11 cellular contexts compared by ENCODE assay signal in the genomic region with DNA sequence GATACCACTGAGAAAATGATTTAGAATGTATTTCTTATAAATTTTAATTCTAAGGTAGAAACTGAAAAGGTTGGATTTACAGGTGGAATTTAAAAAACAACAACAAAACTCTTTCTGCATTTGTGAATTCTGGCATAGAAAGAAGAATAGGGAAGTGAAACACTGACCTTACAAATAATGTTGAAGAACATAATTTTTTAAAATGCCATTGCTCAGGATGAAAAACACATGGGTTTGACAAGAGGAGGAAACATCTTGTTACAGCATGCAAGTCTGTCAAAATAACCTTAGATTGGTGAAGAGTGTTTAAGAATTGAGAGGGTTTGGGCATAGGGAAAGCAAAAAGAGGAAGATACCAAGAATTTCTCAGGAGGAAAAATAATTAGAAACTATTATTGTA.
DNase-seq lines count a peak whose midpoint lies in the region; ATAC-seq and TF ChIP-seq lines count a peak whose summit lies in the region.
"Had no signal": no experiment of that assay in that cellular context is flagged by ENCODE, and none has a peak within 500 bp of the region (broad histone marks: within the 10 kb centered on the region; RNA-seq: fewer than 3 reads in every experiment).

No MANE protein-coding gene starts in this region.

- H3K4me3 Mint-ChIP-seq in activated CD4-positive, alpha-beta memory T cell treated with anti-CD3 and anti-CD28 coated beads, Interleukin-2, amount 10 ng/mL, durations not matched to agents 7 days and 5 days, result peak overlapping the region; percentile 56
- H3K4me3 Mint-ChIP-seq in type B pancreatic cell, result no peak overlapping the region

- H3K27me3 ChIP-seq in GM06990 (replicated peaks; ENCODE audit: control insufficient read depth, insufficient read depth, low read length), result no peaks in the 10 kb centered on the region

- no peak overlapping the region for H3K4me3 ChIP-seq in GM06990 (replicated peaks; ENCODE audit: low read depth, low read length)

- CTCF ChIA-PET in activated CD4-positive, alpha-beta memory T cell treated with anti-CD3 and anti-CD28 coated beads, Interleukin-2, amount 10 ng/mL, durations not matched to agents 7 days and 5 days (lab: Charles Lee), result interaction anchor here (2.0 kb wide), 1 partner anchor 14 kb away, joined by 6 read pairs; no protein-coding TSS in a partner anchor

- peaks cover 26% of the 10 kb centered on the region for H3K9me3 Mint-ChIP-seq in activated CD4-positive, alpha-beta memory T cell treated with anti-CD3 and anti-CD28 coated beads, Interleukin-2, amount 10 ng/mL, durations not matched to agents 7 days and 5 days
- H3K9me3 Mint-ChIP-seq in type B pancreatic cell, result no peaks in the 10 kb centered on the region

- H3K36me3 ChIP-seq in GM06990 (ENCODE audit: control insufficient read depth, insufficient read depth, low read length), result no peaks in the 10 kb centered on the region

- DNase-seq in GM06990 (ENCODE audit: extremely low read depth, insufficient read length), result peak; percentile 52
- DNase-seq in activated CD4-positive, alpha-beta memory T cell treated with anti-CD3 and anti-CD28 coated beads, Interleukin-2, amount 10 ng/mL, durations not matched to agents 7 days and 5 days, result no peak
- no peak for DNase-seq in NK-92 (lab: John Stamatoyannopoulos, UW; ENCODE audit: unreplicated experiment)
- DNase-seq in NCI-H146 (lab: John Stamatoyannopoulos, UW), result no peak
- DNase-seq in type B pancreatic cell (ENCODE audit: extremely low spot score, unreplicated experiment), result no peak
- no peak for DNase-seq in T1000 (lab: John Stamatoyannopoulos, UW)
- DNase-seq: aorta; NCI-H187 treated with DMSO at 0.1 percent for 48 hours; stimulated activated CD4-positive, alpha-beta T cell treated with anti-CD3 and anti-CD28 coated beads, Interleukin-1b, Interleukin-23, amount 100 ng/mL, for 48 hours had no signal

- no peaks in the 10 kb centered on the region for H3K27me3 Mint-ChIP-seq in activated CD4-positive, alpha-beta memory T cell treated with anti-CD3 and anti-CD28 coated beads, Interleukin-2, amount 10 ng/mL, durations not matched to agents 7 days and 5 days
- peaks cover 3% of the 10 kb centered on the region for H3K27me3 Mint-ChIP-seq in type B pancreatic cell

- H3K4me1 Mint-ChIP-seq in activated CD4-positive, alpha-beta memory T cell treated with anti-CD3 and anti-CD28 coated beads, Interleukin-2, amount 10 ng/mL, durations not matched to agents 7 days and 5 days, result peaks cover 54% of the 10 kb centered on the region
- peaks cover 4% of the 10 kb centered on the region for H3K4me1 Mint-ChIP-seq in type B pancreatic cell (ENCODE audit: unreplicated experiment)

- POLR2A ChIA-PET in activated CD4-positive, alpha-beta memory T cell treated with anti-CD3 and anti-CD28 coated beads, Interleukin-2, amount 10 ng/mL, durations not matched to agents 7 days and 5 days (lab: Charles Lee), result interaction anchor here (0.8 to 4.5 kb wide), 21 partner anchors 13 to 301 kb away, joined by 3 to 22 read pairs (median 5); partner anchors contain the start of gene ITGA4

- no peak for TF ChIP-seq CTCF in GM06990 (IDR thresholded peaks at IDR 0.05; ENCODE audit: insufficient read depth, low read length, poor library complexity, severe bottlenecking)
- no peak for TF ChIP-seq CTCF in type B pancreatic cell (conservative IDR thresholded peaks at IDR 0.05)

- ATAC-seq in GM19035 (IDR thresholded peaks at IDR 0.05; ENCODE audit: unreplicated experiment) (peak; percentile 50), HG03066 (IDR thresholded peaks at IDR 0.05; ENCODE audit: low read depth, unreplicated experiment) (peak; percentile 52)

- H3K36me3 Mint-ChIP-seq in activated CD4-positive, alpha-beta memory T cell treated with anti-CD3 and anti-CD28 coated beads, Interleukin-2, amount 10 ng/mL, durations not matched to agents 7 days and 5 days (ENCODE audit: low read depth), result peaks cover 45% of the 10 kb centered on the region
- H3K36me3 Mint-ChIP-seq in type B pancreatic cell, result peaks cover 4% of the 10 kb centered on the region

- H3K27ac Mint-ChIP-seq in activated CD4-positive, alpha-beta memory T cell treated with anti-CD3 and anti-CD28 coated beads, Interleukin-2, amount 10 ng/mL, durations not matched to agents 7 days and 5 days, result peak overlapping the region; percentile 95
- no peak overlapping the region for H3K27ac Mint-ChIP-seq in type B pancreatic cell
